ENCODE assay signal across 15 cellular contexts in the genomic region with DNA sequence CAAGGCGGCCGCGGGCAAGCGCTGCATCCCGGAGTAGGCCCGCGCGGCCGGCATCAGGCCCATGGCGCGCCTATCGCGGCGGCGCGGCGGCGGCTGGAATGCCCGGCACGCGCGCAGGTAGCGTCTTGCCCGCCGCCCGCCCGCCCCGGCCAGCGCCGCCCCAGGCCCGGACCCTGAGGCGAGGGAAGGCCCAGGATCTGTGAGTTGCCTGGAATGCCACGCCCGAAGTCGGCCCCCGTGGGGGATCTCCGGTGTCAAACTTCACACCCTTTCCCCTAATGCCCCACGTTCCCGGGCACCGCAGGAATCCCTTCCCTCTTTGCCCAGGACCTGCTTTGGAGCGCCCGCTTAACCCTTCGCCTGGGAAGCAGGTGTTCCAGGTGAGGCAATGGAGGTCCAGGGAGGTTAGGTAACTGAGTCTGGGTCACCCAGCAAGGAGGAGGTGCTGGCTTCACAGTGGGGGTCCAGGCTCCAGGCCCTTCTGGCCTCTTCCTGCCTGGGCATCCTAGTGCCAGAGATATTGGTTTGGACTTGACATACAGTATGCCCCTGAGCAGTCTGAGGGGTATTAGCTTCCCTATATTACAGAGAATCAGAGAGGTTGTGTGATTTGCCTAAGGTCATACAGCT.
DNase-seq lines count a peak whose midpoint lies in the region; ATAC-seq and TF ChIP-seq lines count a peak whose summit lies in the region.
"Had no signal": no experiment of that assay in that cellular context is flagged by ENCODE, and none has a peak within 500 bp of the region (broad histone marks: within the 10 kb centered on the region; RNA-seq: fewer than 3 reads in every experiment).

No MANE protein-coding gene starts in this region.

- DNase-seq in NCI-H748 (lab: John Stamatoyannopoulos, UW; ENCODE audit: unreplicated experiment) = peak; percentile 4
- DNase-seq in NCI-H748 treated with DMSO at 0.1 percent for 48 hours (lab: John Stamatoyannopoulos, UW) = no peak
- DNase-seq in RWPE2 (ENCODE audit: low spot score) = peak; percentile 52
- DNase-seq in foreskin keratinocyte = peak in 1 of 2 donors; percentile 37
- no peak for DNase-seq in NCI-H2107 (lab: John Stamatoyannopoulos, UW)
- DNase-seq in MM.1S = no peak
- DNase-seq in Karpas-422 = no peak
- DNase-seq: 8988T; activated CD4-positive, alpha-beta T cell treated with anti-CD3 and anti-CD28 coated beads for 4 hours; activated naive CD4-positive, alpha-beta T cell treated with anti-CD3 and anti-CD28 coated beads for 36 hours; DMS 273 treated with DMSO at 0.1 percent for 48 hours; GOT3; midbrain; NCI-H146 had no signal

- H3K9ac ChIP-seq in parathyroid adenoma = no peak overlapping the region
- no peak overlapping the region for H3K9ac ChIP-seq in MM.1S (ENCODE audit: low read length)
- no peak overlapping the region for H3K9ac ChIP-seq in Karpas-422 (ENCODE audit: low read length)

- H3F3A ChIP-seq in MM.1S (ENCODE audit: insufficient read depth, low read length) = no peaks in the 10 kb centered on the region

- peak overlapping the region; percentile 34 for H3K4me3 ChIP-seq in RWPE2 (ENCODE audit: severe bottlenecking)
- no peak overlapping the region for H3K4me3 ChIP-seq in parathyroid adenoma (ENCODE audit: low read depth, low read length)
- H3K4me3 ChIP-seq in MM.1S (ENCODE audit: low read length) = no peak overlapping the region
- no peak overlapping the region for H3K4me3 ChIP-seq in Karpas-422 (ENCODE audit: low read length)

- TF ChIP-seq CTCF in RWPE2 (IDR thresholded peaks at IDR 0.05; ENCODE audit: poor library complexity, severe bottlenecking) (no peak), foreskin keratinocyte (conservative IDR thresholded peaks at IDR 0.05) (no peak), parathyroid adenoma (IDR thresholded peaks at IDR 0.05) (no peak), MM.1S (IDR thresholded peaks at IDR 0.05; ENCODE audit: low read length) (no peak)

- H3K79me2 ChIP-seq in parathyroid adenoma = peaks cover 2% of the 10 kb centered on the region
- H3K79me2 ChIP-seq in MM.1S (ENCODE audit: low read length) = no peaks in the 10 kb centered on the region
- no peaks in the 10 kb centered on the region for H3K79me2 ChIP-seq in Karpas-422 (ENCODE audit: low read length)

- no peaks in the 10 kb centered on the region for H4K20me1 ChIP-seq in MM.1S (ENCODE audit: insufficient read depth, low read length)
- no peaks in the 10 kb centered on the region for H4K20me1 ChIP-seq in Karpas-422 (ENCODE audit: insufficient read depth, low read depth, low read length)

- H3K9me3 ChIP-seq in RWPE2 (ENCODE audit: severe bottlenecking) (no peaks in the 10 kb centered on the region), parathyroid adenoma (ENCODE audit: control insufficient read depth, low read length) (no peaks in the 10 kb centered on the region), MM.1S (replicated peaks; ENCODE audit: insufficient read depth, low read length) (no peaks in the 10 kb centered on the region), Karpas-422 (ENCODE audit: low read length) (no peaks in the 10 kb centered on the region)

- H3K9me2 ChIP-seq in MM.1S (replicated peaks; ENCODE audit: insufficient read depth, low read length) (no peaks in the 10 kb centered on the region), Karpas-422 (replicated peaks; ENCODE audit: insufficient read depth, low read length) (no peaks in the 10 kb centered on the region)

- H3K4me2 ChIP-seq in parathyroid adenoma (ENCODE audit: low read length) (no peak overlapping the region), MM.1S (ENCODE audit: low read depth, low read length) (no peak overlapping the region), Karpas-422 (ENCODE audit: low read depth, low read length, poor library complexity, severe bottlenecking) (no peak overlapping the region)

- H3K4me1 ChIP-seq in RWPE2 (ENCODE audit: insufficient read depth, poor library complexity, severe bottlenecking) (peaks cover 19% of the 10 kb centered on the region), foreskin keratinocyte (peaks cover 10% of the 10 kb centered on the region), parathyroid adenoma (peaks cover 82% of the 10 kb centered on the region), MM.1S (ENCODE audit: low read length) (no peaks in the 10 kb centered on the region), Karpas-422 (ENCODE audit: low read length) (no peaks in the 10 kb centered on the region)

- ATAC-seq in RWPE2 (ENCODE audit: low read depth) (peak; percentile 33), foreskin keratinocyte (peak; percentile 60)

- H3K27me3 ChIP-seq in RWPE2 (ENCODE audit: insufficient read depth, poor library complexity, severe bottlenecking) (no peaks in the 10 kb centered on the region), foreskin keratinocyte (no peaks in the 10 kb centered on the region), parathyroid adenoma (ENCODE audit: control insufficient read depth, insufficient read depth, low read length) (no peaks in the 10 kb centered on the region), MM.1S (replicated peaks; ENCODE audit: insufficient read depth, low read length) (no peaks in the 10 kb centered on the region), Karpas-422 (ENCODE audit: low read length) (no peaks in the 10 kb centered on the region)

- no peaks in the 10 kb centered on the region for H3K36me3 ChIP-seq in RWPE2 (ENCODE audit: low read depth)
- H3K36me3 ChIP-seq in parathyroid adenoma (ENCODE audit: control insufficient read depth, insufficient read depth, low read length) = no peaks in the 10 kb centered on the region
- no peaks in the 10 kb centered on the region for H3K36me3 ChIP-seq in MM.1S (replicated peaks; ENCODE audit: insufficient read depth, low read length)
- no peaks in the 10 kb centered on the region for H3K36me3 ChIP-seq in Karpas-422 (ENCODE audit: insufficient read depth, low read length)

- H3K27ac ChIP-seq in RWPE2 (ENCODE audit: poor library complexity, severe bottlenecking) = peak overlapping the region; percentile 11
- H3K27ac ChIP-seq in foreskin keratinocyte = no peak overlapping the region
- no peak overlapping the region for H3K27ac ChIP-seq in parathyroid adenoma
- no peak overlapping the region for H3K27ac ChIP-seq in MM.1S (ENCODE audit: low read length)
- no peak overlapping the region for H3K27ac ChIP-seq in Karpas-422 (ENCODE audit: low read length)

- H2AFZ ChIP-seq in parathyroid adenoma = peak overlapping the region; percentile 18
- no peak overlapping the region for H2AFZ ChIP-seq in MM.1S (ENCODE audit: low read length)
- no peak overlapping the region for H2AFZ ChIP-seq in Karpas-422 (ENCODE audit: low read length)

Comparison
In these comparisons a context has a peak if more than half of its experiments do, and no peak if none do; other contexts are left out.
1. DNase-seq: peak in NCI-H748 (single experiment) and RWPE2 (single experiment); none in NCI-H748 treated with DMSO at 0.1 percent for 48 hours (single experiment), NCI-H2107 (single experiment), MM.1S (single experiment) and Karpas-422 (single experiment).